8 cellular contexts compared by ENCODE assay signal in the genomic region with DNA sequence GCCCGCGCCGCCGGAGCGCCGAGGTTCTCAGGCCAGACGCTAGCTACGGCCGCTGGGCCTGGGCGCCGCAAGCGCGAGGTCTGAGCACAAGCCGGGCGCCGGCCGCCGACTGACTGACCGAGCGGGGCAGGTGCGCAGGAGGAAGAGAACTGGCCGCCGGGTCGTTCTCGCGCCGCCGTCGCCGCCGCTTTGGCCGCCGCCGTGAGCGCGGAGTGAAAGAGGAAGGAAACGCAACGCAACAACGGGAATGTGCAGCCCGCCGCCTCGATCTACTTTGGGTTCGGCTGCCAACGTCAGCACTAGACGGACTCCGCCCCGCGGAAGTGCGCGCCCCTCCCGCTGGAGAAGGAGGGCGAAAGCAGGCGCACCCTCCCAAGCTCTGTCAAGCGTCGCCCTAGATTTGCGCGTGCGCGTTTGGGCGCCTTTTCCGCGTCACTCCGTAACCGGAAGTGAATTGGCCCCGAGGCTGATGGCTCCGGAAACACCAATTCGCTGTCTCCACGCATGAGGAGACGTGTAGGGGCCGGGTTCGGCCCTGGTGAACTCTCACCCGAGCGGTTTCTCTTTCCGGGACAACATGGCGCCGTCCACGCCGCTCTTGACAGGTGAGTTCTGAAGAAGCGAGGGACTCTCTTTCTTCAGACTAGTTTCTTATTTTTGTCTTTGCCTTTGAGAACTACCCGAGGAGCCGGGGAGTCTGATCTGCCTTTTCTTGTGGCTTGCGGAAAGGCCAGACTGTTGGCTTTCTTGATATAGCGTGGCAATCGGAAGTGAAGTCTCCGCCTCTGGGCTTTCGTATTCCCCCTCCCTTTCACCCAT. TPM values are rescaled to one million over a fixed set of nuclear protein-coding genes. Genes with fewer than 3 reads are reported as not detected.
DNase-seq lines count a peak whose midpoint lies in the region; ATAC-seq and TF ChIP-seq lines count a peak whose summit lies in the region.

A gene (plus strand): TSS at position 562 of the 819 bp plus-strand sequence. CDS start 16 bp downstream, at position 578.
A gene (minus strand): TSS at position 271 of the 819 bp plus-strand sequence. CDS start 361 bp downstream, outside the sequence.

- H3K79me2 ChIP-seq in mammary epithelial cell (ENCODE audit: insufficient read depth, low read length): peaks cover 93% of the 10 kb centered on the region

- H3K9me3 ChIP-seq in WERI-Rb-1 (ENCODE audit: severe bottlenecking) (no peaks in the 10 kb centered on the region), mammary epithelial cell (replicated peaks; ENCODE audit: insufficient read depth, low read length) (no peaks in the 10 kb centered on the region), iPS-18c (ENCODE audit: control insufficient read depth, insufficient read depth, low read length) (no peaks in the 10 kb centered on the region), skeletal muscle tissue (ENCODE audit: control insufficient read depth in 3 of 3, low read length in 3 of 3) (no peaks in the 10 kb centered on the region)

- H3K27ac ChIP-seq in WERI-Rb-1: peak within 1 kb of the TSS; percentile 91
- H3K27ac ChIP-seq in mammary epithelial cell (ENCODE audit: insufficient read depth, low read depth, low read length): peak within 1 kb of the TSS; percentile 96
- peak within 1 kb of the TSS; percentile 97 for H3K27ac ChIP-seq in skeletal muscle tissue (ENCODE audit: low read depth, low read length)

- H3K27me3 ChIP-seq in WERI-Rb-1 (ENCODE audit: insufficient read depth, low read depth, severe bottlenecking): no peaks in the 10 kb centered on the region
- no peaks in the 10 kb centered on the region for H3K27me3 ChIP-seq in mammary epithelial cell (ENCODE audit: insufficient read depth, low read length)
- H3K27me3 ChIP-seq in skeletal muscle tissue (ENCODE audit: control insufficient read depth in 3 of 3, insufficient read depth in 3 of 3, low read length in 3 of 3): no peaks in the 10 kb centered on the region

- peak within 1 kb of the TSS; percentile 84 for H2AFZ ChIP-seq in mammary epithelial cell (ENCODE audit: low read depth, low read length)

- H3K4me3 ChIP-seq in WERI-Rb-1 (ENCODE audit: low read depth, low read length) (peak within 1 kb of the TSS; percentile 90), mammary epithelial cell (replicated peaks in 1 of 3; ENCODE audit: insufficient read depth in 1 of 3, low read depth in 2 of 3, low read length in 3 of 3) (peak within 1 kb of the TSS; percentile 96 to 99 (median 97)), iPS-18c (ENCODE audit: insufficient read depth, low read depth, low read length) (peak within 1 kb of the TSS; percentile 81), skeletal muscle tissue (ENCODE audit: low read length in 3 of 3) (peak within 1 kb of the TSS; percentile 86 to 99 (median 93))

- ATAC-seq in GM18873 (IDR thresholded peaks at IDR 0.05; ENCODE audit: low FRiP score, unreplicated experiment) (peak; percentile 87), HG03139 (IDR thresholded peaks at IDR 0.05; ENCODE audit: unreplicated experiment) (peak; percentile 92)

- peak within 1 kb of the TSS; percentile 94 for H3K4me2 ChIP-seq in mammary epithelial cell (ENCODE audit: insufficient read depth, low read depth, low read length)

- WGBS in mammary epithelial cell (ENCODE audit: low coverage, missing lambda C conversion rate): 1% methylated on average over 16 of the region's 86 CpGs

- no TSS peak for BruUV-seq in mammary epithelial cell (replicated peaks; lab: Mats Ljungman, UMichigan)

- intact Hi-C loops in mammary epithelial cell (cut with micrococcal nuclease): loop anchor here (1.0 to 5.0 kb wide), 5 partner anchors 57 to 771 kb away; a partner anchor contains a TSS

- peaks cover 2% of the 10 kb centered on the region for H4K20me1 ChIP-seq in mammary epithelial cell (ENCODE audit: insufficient read depth, low read length)

- H3K9ac ChIP-seq in mammary epithelial cell (ENCODE audit: insufficient read depth, low read length) (peak within 1 kb of the TSS; percentile 99), skeletal muscle tissue (ENCODE audit: low read depth in 1 of 3, low read length in 3 of 3) (peak within 1 kb of the TSS; percentile 93 to 98 (median 96))

- dilution Hi-C loops in mammary epithelial cell (cut with HindIII; ENCODE audit: low sequenced_read_pairs): no loop called here

- H3K36me3 ChIP-seq in WERI-Rb-1 (peaks cover 33% of the 10 kb centered on the region), mammary epithelial cell (ENCODE audit: insufficient read depth, low read length) (peaks cover 16% of the 10 kb centered on the region), skeletal muscle tissue (ENCODE audit: control insufficient read depth in 3 of 3, insufficient read depth in 3 of 3, low read length in 3 of 3) (peaks cover 0 to 10% (median 2%) of the 10 kb centered on the region in 3 donors)

- DNase-seq in ACHN (peak; percentile 98), NCI-H2227 (lab: John Stamatoyannopoulos, UW; ENCODE audit: unreplicated experiment) (peak; percentile 99), WERI-Rb-1 (peak; percentile 98), mammary epithelial cell (peak; percentile 99)

- TF ChIP-seq CTCF in WERI-Rb-1 (IDR thresholded peaks at IDR 0.05; ENCODE audit: low read depth, low read length) (peak; percentile 1; the same call in 1 of the 2 replicates), mammary epithelial cell (conservative IDR thresholded peaks at IDR 0.05 in 1 of 2, IDR thresholded peaks at IDR 0.05 in 1 of 2; ENCODE audit: extremely low read depth in 1 of 2, insufficient read depth in 1 of 2, low read depth in 1 of 2, low read length in 2 of 2) (no peak)

- H3K4me1 ChIP-seq in mammary epithelial cell (ENCODE audit: insufficient read depth, low read length): peaks cover 14% of the 10 kb centered on the region
- H3K4me1 ChIP-seq in skeletal muscle tissue (ENCODE audit: control insufficient read depth in 3 of 3, insufficient read depth in 3 of 3, low read length in 3 of 3): peaks cover 6 to 21% (median 15%) of the 10 kb centered on the region in 3 donors

- CTCF ChIA-PET in mammary epithelial cell (lab: Charles Lee; ENCODE audit: low non-redundant PET): no interaction called here

- in situ Hi-C loops in ACHN (cut with HindIII; ENCODE audit: low pct_ligation_motif_present, low pct_unique_long_range_greater_than_20kb, low sequenced_read_pairs): no loop called here
- in situ Hi-C loops in mammary epithelial cell (cut with MboI; ENCODE audit: low sequenced_read_pairs in 2 of 2): loop anchor here (25.0 kb wide), 2 partner anchors 316 to 584 kb away; a partner anchor contains a TSS

RNA-seq across cellular contexts. Expression of the first gene that starts in this region (rescaled TPM):
- total RNA-seq in mammary epithelial cell (100 to 1,000 TPM in 1 of 2 donors, 10 to 100 TPM in 1; 76.6 to 140 TPM), skeletal muscle tissue (195 TPM)
- 133 TPM for polyA plus RNA-seq in mammary epithelial cell
- polyA minus RNA-seq in mammary epithelial cell: 67.7 TPM

RNA-seq across cellular contexts. Expression of the second gene that starts in this region (rescaled TPM):
- total RNA-seq in mammary epithelial cell: 100 to 1,000 TPM in 1 of 2 donors, 10 to 100 TPM in 1; 95.2 to 140 TPM
- 50.5 TPM for polyA plus RNA-seq in mammary epithelial cell
- 24.3 TPM for polyA minus RNA-seq in mammary epithelial cell
- total RNA-seq in skeletal muscle tissue: 49.1 TPM

Comparison
In these comparisons a context has a peak if more than half of its experiments do, and no peak if none do; other contexts are left out.
1. Peak in every context shown above with its lines: DNase-seq, ATAC-seq, H3K4me3 ChIP-seq and H3K27ac ChIP-seq.